Comparison of ENCODE assay signal across 8 cellular contexts in genomic region chr5:13987843-13988464, GRCh38. TPM values are rescaled to one million over a fixed set of nuclear protein-coding genes. Genes with fewer than 3 reads are reported as not detected.
DNase-seq lines count a peak whose midpoint lies in the region; ATAC-seq and TF ChIP-seq lines count a peak whose summit lies in the region.

No MANE protein-coding gene starts in this region.

- no peaks in the 10 kb centered on the region for H3K9me3 Mint-ChIP-seq in activated CD4-positive, alpha-beta T cell treated with anti-CD3 and anti-CD28 coated beads, Interleukin-2, amount 10 ng/mL, durations not matched to agents 24 days and 14 days
- H3K9me3 Mint-ChIP-seq in GM23338: no peaks in the 10 kb centered on the region

- no peak overlapping the region for H3K4me3 Mint-ChIP-seq in activated CD4-positive, alpha-beta T cell treated with anti-CD3 and anti-CD28 coated beads, Interleukin-2, amount 10 ng/mL, durations not matched to agents 24 days and 14 days
- no peak overlapping the region for H3K4me3 Mint-ChIP-seq in GM23338

- no peak overlapping the region for H3K9ac ChIP-seq in SK-N-MC (ENCODE audit: insufficient read length)
- H3K9ac ChIP-seq in neural cell (ENCODE audit: low read length): no peak overlapping the region

- H3K27me3 Mint-ChIP-seq in activated CD4-positive, alpha-beta T cell treated with anti-CD3 and anti-CD28 coated beads, Interleukin-2, amount 10 ng/mL, durations not matched to agents 24 days and 14 days: peaks cover 2% of the 10 kb centered on the region
- peaks cover 2% of the 10 kb centered on the region for H3K27me3 Mint-ChIP-seq in GM23338 (ENCODE audit: insufficient read depth, low read depth, poor library complexity)

- H3F3A ChIP-seq in GM23338 (replicated peaks; ENCODE audit: low read depth) (no peaks in the 10 kb centered on the region), neural cell (ENCODE audit: insufficient read depth, low read length, poor library complexity, severe bottlenecking) (no peaks in the 10 kb centered on the region)

- peaks cover 4% of the 10 kb centered on the region; the same call in 1 of the 2 replicates for H3K9me2 ChIP-seq in GM23338 (ENCODE audit: insufficient read depth)
- H3K9me2 ChIP-seq in neural cell (ENCODE audit: insufficient read depth, low read length): no peaks in the 10 kb centered on the region

- H3K79me2 ChIP-seq in GM23338 (replicated peaks; ENCODE audit: insufficient read depth) (no peaks in the 10 kb centered on the region), neural cell (replicated peaks; ENCODE audit: insufficient read depth, low read length) (no peaks in the 10 kb centered on the region)

- peak; percentile 84 to 96 for TF ChIP-seq CTCF in GM23338 (conservative IDR thresholded peaks at IDR 0.05; ENCODE audit: low read depth in 2 of 2)
- peak; percentile 93 for TF ChIP-seq CTCF in neural cell (IDR thresholded peaks at IDR 0.05; ENCODE audit: poor library complexity, severe bottlenecking)

- intact Hi-C loops in activated CD4-positive, alpha-beta T cell treated with anti-CD3 and anti-CD28 coated beads, Interleukin-2, amount 10 ng/mL, durations not matched to agents 24 days and 14 days (cut with micrococcal nuclease): loop anchor here (2.0 to 10.0 kb wide), 2 partner anchors 283 to 377 kb away; no protein-coding TSS in a partner anchor

- TF ChIP-seq EP300 in neural cell (conservative IDR thresholded peaks at IDR 0.05; ENCODE audit: poor library complexity, severe bottlenecking): no peak

- H3K36me3 ChIP-seq in GM23338 (ENCODE audit: insufficient read depth): no peaks in the 10 kb centered on the region
- H3K36me3 ChIP-seq in SK-N-MC (ENCODE audit: insufficient read depth, low read length): no peaks in the 10 kb centered on the region
- no peaks in the 10 kb centered on the region for H3K36me3 ChIP-seq in neural cell (ENCODE audit: insufficient read depth, low read length)

- H2AFZ ChIP-seq in GM23338 (no peak overlapping the region), neural cell (ENCODE audit: low read depth, low read length) (no peak overlapping the region)

- peak; percentile 65 for DNase-seq in activated CD4-positive, alpha-beta T cell treated with anti-CD3 and anti-CD28 coated beads, Interleukin-2, amount 10 ng/mL, durations not matched to agents 24 days and 14 days
- DNase-seq in activated CD4-positive, alpha-beta T cell treated with anti-CD3 and anti-CD28 coated beads, Interleukin-2, amount 50 U/mL, for 4 hours: no peak
- DNase-seq in GM23338 (ENCODE audit: low spot score): peak; percentile 81
- peak; percentile 21 for DNase-seq in NCI-H1048 (lab: John Stamatoyannopoulos, UW)
- DNase-seq in SK-N-MC (ENCODE audit: low read depth, low spot score): peak; percentile 3

- H3K4me3 ChIP-seq in GM23338 (no peak overlapping the region), SK-N-MC (no peak overlapping the region), neural cell (ENCODE audit: low read length) (no peak overlapping the region)

- H3K4me2 ChIP-seq in GM23338: no peak overlapping the region
- no peak overlapping the region for H3K4me2 ChIP-seq in neural cell (ENCODE audit: low read length)

- H3K4me1 Mint-ChIP-seq in activated CD4-positive, alpha-beta T cell treated with anti-CD3 and anti-CD28 coated beads, Interleukin-2, amount 10 ng/mL, durations not matched to agents 24 days and 14 days: no peaks in the 10 kb centered on the region
- H3K4me1 Mint-ChIP-seq in GM23338: peaks cover 5% of the 10 kb centered on the region

- no peaks in the 10 kb centered on the region for H3K4me1 ChIP-seq in GM23338 (ENCODE audit: insufficient read depth)

- H3K27me3 ChIP-seq in GM23338 (ENCODE audit: insufficient read depth): no peaks in the 10 kb centered on the region
- no peaks in the 10 kb centered on the region for H3K27me3 ChIP-seq in neural cell (ENCODE audit: insufficient read depth, low read depth, low read length)

- H3K9me3 ChIP-seq in SK-N-MC (ENCODE audit: low read depth, low read length) (no peaks in the 10 kb centered on the region), neural cell (ENCODE audit: low read length) (peaks cover 2% of the 10 kb centered on the region)

- ATAC-seq in GM23338: peak; percentile 62
- ATAC-seq in esophagus mucosa: peak; percentile 60
- ATAC-seq in GM21786 (IDR thresholded peaks at IDR 0.05; ENCODE audit: unreplicated experiment): no peak

- no peaks in the 10 kb centered on the region for H3K36me3 Mint-ChIP-seq in activated CD4-positive, alpha-beta T cell treated with anti-CD3 and anti-CD28 coated beads, Interleukin-2, amount 10 ng/mL, durations not matched to agents 24 days and 14 days (ENCODE audit: low read depth)
- no peaks in the 10 kb centered on the region for H3K36me3 Mint-ChIP-seq in GM23338 (ENCODE audit: low read depth)

- H4K20me1 ChIP-seq in GM23338 (replicated peaks; ENCODE audit: insufficient read depth) (no peaks in the 10 kb centered on the region), neural cell (ENCODE audit: insufficient read depth) (no peaks in the 10 kb centered on the region)

- TF ChIP-seq RAD21 in neural cell (conservative IDR thresholded peaks at IDR 0.05): peak; percentile 96

- H3K27ac ChIP-seq in GM23338 (ENCODE audit: low read depth): no peak overlapping the region
- H3K27ac ChIP-seq in SK-N-MC: no peak overlapping the region
- no peak overlapping the region for H3K27ac ChIP-seq in neural cell (ENCODE audit: low read length)

- H3K27ac Mint-ChIP-seq in activated CD4-positive, alpha-beta T cell treated with anti-CD3 and anti-CD28 coated beads, Interleukin-2, amount 10 ng/mL, durations not matched to agents 24 days and 14 days: no peak overlapping the region
- H3K27ac Mint-ChIP-seq in GM23338: no peak overlapping the region

TF ChIP-seq in GM23338, 12 proteins besides CTCF, POLR2A, EP300 and RAD21 (continues in another document):
- TF ChIP-seq ZNF331 (CRISPR knock-in tag; IDR thresholded peaks at IDR 0.05; ENCODE audit: low read depth) (no peak), ZNF114 (CRISPR knock-in tag; IDR thresholded peaks at IDR 0.05) (no peak), CREB1 (CRISPR knock-in tag; IDR thresholded peaks at IDR 0.05; ENCODE audit: low read depth) (no peak), REST (IDR thresholded peaks at IDR 0.05; ENCODE audit: unreplicated experiment) (no peak)

TF ChIP-seq in neural cell, 6 proteins besides CTCF, POLR2A, EP300 and RAD21:
- TF ChIP-seq MXI1 (conservative IDR thresholded peaks at IDR 0.05; ENCODE audit: poor library complexity, severe bottlenecking) (no peak), TAF1 (IDR thresholded peaks at IDR 0.05; ENCODE audit: low read depth) (no peak), REST (IDR thresholded peaks at IDR 0.05; ENCODE audit: borderline replicate concordance) (no peak), POLR2AphosphoS5 (IDR thresholded peaks at IDR 0.05) (no peak), EZH2 (IDR thresholded peaks at IDR 0.05; ENCODE audit: borderline replicate concordance, insufficient read depth, low read length, poor library complexity, severe bottlenecking) (no peak), SMC3 (conservative IDR thresholded peaks at IDR 0.05; ENCODE audit: poor library complexity) (peak; percentile 95)

RNA-seq across cellular contexts. Expression of gene DNAH5, which starts 43.5 kb away (rescaled TPM):
- not detected in 2 replicates for total RNA-seq in activated CD4-positive, alpha-beta T cell treated with anti-CD3 and anti-CD28 coated beads, Interleukin-2, amount 10 ng/mL, durations not matched to agents 24 days and 14 days
- total RNA-seq in GM23338 (2014; rRNA removed; shearing (Covaris generic)): 0.19 and 0.56 TPM in 2 replicates
- polyA plus RNA-seq in GM23338 (2016; fragmentation: Nextera tagmentation; extraction: Ambion mirVana): 0.97 and 1.2 TPM in 2 replicates
- 0.52 TPM for total RNA-seq in esophagus mucosa
- polyA plus RNA-seq in neural cell: 11.3 and 12.8 TPM in 2 replicates
- polyA minus RNA-seq in neural cell: 6.8 and 7.3 TPM in 2 replicates

Comparison
In these comparisons a context has a peak if more than half of its experiments do, and no peak if none do; other contexts are left out.
1. DNase-seq: peak in activated CD4-positive, alpha-beta T cell treated with anti-CD3 and anti-CD28 coated beads, Interleukin-2, amount 10 ng/mL, durations not matched to agents 24 days and 14 days (single experiment), GM23338 (single experiment), NCI-H1048 (single experiment) and SK-N-MC (single experiment); none in activated CD4-positive, alpha-beta T cell treated with anti-CD3 and anti-CD28 coated beads, Interleukin-2, amount 50 U/mL, for 4 hours (0 of 2).